In genomic region chr15:35066094-35066493, GRCh38 we compare ENCODE assay signal across 27 cellular contexts. TPM values are rescaled to one million over a fixed set of nuclear protein-coding genes. Genes with fewer than 3 reads are reported as not detected.
"Had no signal": no experiment of that assay in that cellular context is flagged by ENCODE, and none has a peak within 500 bp of the region (broad histone marks: within the 10 kb centered on the region; RNA-seq: fewer than 3 reads in every experiment).

No MANE protein-coding gene starts in this region.

- H3K4me3 ChIP-seq: left ventricle myocardium inferior, lung, neural progenitor cell, ovary, right atrium auricular region, right lobe of liver, smooth muscle cell, tibial nerve, uterus had no signal

- H2AFZ ChIP-seq: neural progenitor cell had no signal

- ATAC-seq: naive thymus-derived CD8-positive, alpha-beta T cell; right lobe of liver; stimulated activated memory B cell treated with anti-CD40 and anti-IgM and Interleukin-4, amounts not matched to agents 10 μg/mL and 1 μg/mL and 100 μg/mL, for 72 hours; stimulated activated naive CD8-positive, alpha-beta T cell treated with anti-CD3 and anti-CD28 coated beads, Interleukin-15, amount 100 ng/mL, for 72 hours had no signal

- H3K27ac Mint-ChIP-seq: naive thymus-derived CD8-positive, alpha-beta T cell; nephron progenitor cell; neural progenitor cell; progenitor cell of endocrine pancreas; stimulated activated memory B cell treated with anti-CD40 and anti-IgM and Interleukin-4, amounts not matched to agents 10 μg/mL and 1 μg/mL and 100 μg/mL, for 72 hours; stimulated activated naive CD8-positive, alpha-beta T cell treated with anti-CD3 and anti-CD28 coated beads, Interleukin-15, amount 100 ng/mL, for 72 hours; type B pancreatic cell had no signal

- H3K4me1 ChIP-seq: left ventricle myocardium inferior, neural progenitor cell, right atrium auricular region, right lobe of liver, uterus had no signal

- DNase-seq: islet precursor cell; left ventricle myocardium inferior; naive thymus-derived CD8-positive, alpha-beta T cell; nephron progenitor cell; ovary; right lobe of liver; stimulated activated CD4-positive, alpha-beta T cell treated with anti-CD3 and anti-CD28 coated beads, Interleukin-1b, Interleukin-23, amount 100 ng/mL, for 48 hours; stimulated activated CD4-positive, alpha-beta T cell treated with anti-CD3 and anti-CD28 coated beads, Interleukin-2, amount 100 ng/mL, for 48 hours; stimulated activated CD4-positive, alpha-beta T cell treated with anti-CD3 and anti-CD28 coated beads, Interleukin-4, amount 100 ng/mL, for 4 hours; stimulated activated CD8-positive, alpha-beta memory T cell treated with anti-CD3 and anti-CD28 coated beads, Interleukin-4, amount 100 ng/mL, for 48 hours; stimulated activated naive CD4-positive, alpha-beta T cell treated with Interleukin-2 at 50 U/mL for 16 hours; stimulated activated naive CD8-positive, alpha-beta T cell treated with anti-CD3 and anti-CD28 coated beads, Interleukin-15, amount 100 ng/mL, for 72 hours; substantia nigra; uterus had no signal

- H3K27me3 Mint-ChIP-seq: stimulated activated memory B cell treated with anti-CD40 and anti-IgM and Interleukin-4, amounts not matched to agents 10 μg/mL and 1 μg/mL and 100 μg/mL, for 72 hours; stimulated activated naive CD8-positive, alpha-beta T cell treated with anti-CD3 and anti-CD28 coated beads, Interleukin-15, amount 100 ng/mL, for 72 hours; type B pancreatic cell had no signal

- H3K4me3 Mint-ChIP-seq: naive thymus-derived CD8-positive, alpha-beta T cell; nephron progenitor cell; neural progenitor cell; stimulated activated memory B cell treated with anti-CD40 and anti-IgM and Interleukin-4, amounts not matched to agents 10 μg/mL and 1 μg/mL and 100 μg/mL, for 72 hours; stimulated activated naive CD8-positive, alpha-beta T cell treated with anti-CD3 and anti-CD28 coated beads, Interleukin-15, amount 100 ng/mL, for 72 hours; type B pancreatic cell had no signal

- H3K4me2 ChIP-seq: neural progenitor cell, smooth muscle cell had no signal

- H3K27me3 ChIP-seq: neural progenitor cell, ovary, right atrium auricular region, right lobe of liver, tibial nerve, uterus had no signal

- H3K4me1 Mint-ChIP-seq: naive thymus-derived CD8-positive, alpha-beta T cell; neural progenitor cell had no signal

- H3K36me3 Mint-ChIP-seq: naive thymus-derived CD8-positive, alpha-beta T cell; neural progenitor cell; stimulated activated memory B cell treated with anti-CD40 and anti-IgM and Interleukin-4, amounts not matched to agents 10 μg/mL and 1 μg/mL and 100 μg/mL, for 72 hours; type B pancreatic cell had no signal

- H3K9me3 Mint-ChIP-seq: naive thymus-derived CD8-positive, alpha-beta T cell; neural progenitor cell; stimulated activated memory B cell treated with anti-CD40 and anti-IgM and Interleukin-4, amounts not matched to agents 10 μg/mL and 1 μg/mL and 100 μg/mL, for 72 hours; stimulated activated naive CD8-positive, alpha-beta T cell treated with anti-CD3 and anti-CD28 coated beads, Interleukin-15, amount 100 ng/mL, for 72 hours had no signal

- H3K27ac ChIP-seq: left ventricle myocardium inferior, neural progenitor cell, ovary, right atrium auricular region, right lobe of liver, tibial nerve had no signal

- H3K9me3 ChIP-seq: left ventricle myocardium inferior, ovary, right atrium auricular region, right lobe of liver, tibial nerve, uterus had no signal

- H3K36me3 ChIP-seq: left ventricle myocardium inferior, neural progenitor cell, ovary, right atrium auricular region, right lobe of liver, tibial nerve, uterus had no signal

- H3K9ac ChIP-seq: neural progenitor cell had no signal

RNA-seq across cellular contexts. Expression of gene NANOGP8, which starts 19.0 kb away (rescaled TPM):
- total RNA-seq: kidney epithelial cell; left ventricle myocardium inferior; mesenteric fat pad; naive thymus-derived CD8-positive, alpha-beta T cell; pulmonary artery endothelial cell; renal cortical epithelial cell; skeletal muscle tissue; smooth muscle cell had no signal
- polyA plus RNA-seq: lung, smooth muscle cell had no signal
